Comparison of ENCODE assay signal across 15 cellular contexts in genomic region chr18:48644029-48644428, GRCh38.
DNase-seq lines count a peak whose midpoint lies in the region; ATAC-seq and TF ChIP-seq lines count a peak whose summit lies in the region.
"Had no signal": no experiment of that assay in that cellular context is flagged by ENCODE, and none has a peak within 500 bp of the region (broad histone marks: within the 10 kb centered on the region; RNA-seq: fewer than 3 reads in every experiment).

No MANE protein-coding gene starts in this region.

- H3K27me3 ChIP-seq in RWPE2 (ENCODE audit: insufficient read depth, poor library complexity, severe bottlenecking) (no peaks in the 10 kb centered on the region), upper lobe of right lung (no peaks in the 10 kb centered on the region), esophagus squamous epithelium (no peaks in the 10 kb centered on the region)
- H3K27me3 ChIP-seq: BLaER1 treated with 17β-estradiol and CSF1 and Interleukin-3, amounts not matched to agents 10 nM and 100 nM had no signal

- intact Hi-C loops in upper lobe of right lung (cut with DNase I) (no loop called here), esophagus squamous epithelium (cut with DNase I) (no loop called here)

- H3K4me3 ChIP-seq in RWPE2 (ENCODE audit: severe bottlenecking) (no peak overlapping the region), upper lobe of right lung (no peak overlapping the region), esophagus squamous epithelium (no peak overlapping the region)
- H3K4me3 ChIP-seq: BLaER1 treated with 17β-estradiol and CSF1 and Interleukin-3, amounts not matched to agents 10 nM and 100 nM had no signal

- TF ChIP-seq POLR2A in esophagus squamous epithelium (IDR thresholded peaks at IDR 0.05) = no peak

- H3K9me3 Mint-ChIP-seq in HFFc6 (no peaks in the 10 kb centered on the region), glutamatergic neuron (ENCODE audit: unreplicated experiment) (peaks cover 4% of the 10 kb centered on the region)

- H3K27ac ChIP-seq in RWPE2 (ENCODE audit: poor library complexity, severe bottlenecking) (no peak overlapping the region), upper lobe of right lung (no peak overlapping the region), esophagus squamous epithelium (no peak overlapping the region)
- H3K27ac ChIP-seq: BLaER1 treated with 17β-estradiol and CSF1 and Interleukin-3, amounts not matched to agents 10 nM and 100 nM had no signal

- H3K36me3 Mint-ChIP-seq in HFFc6 (ENCODE audit: low read depth) (peaks cover 53% of the 10 kb centered on the region), glutamatergic neuron (ENCODE audit: unreplicated experiment) (peaks cover 8% of the 10 kb centered on the region)
- H3K36me3 Mint-ChIP-seq: CD8-positive, alpha-beta T cell had no signal

- H3K27me3 Mint-ChIP-seq in HFFc6 (ENCODE audit: insufficient read depth) (peaks cover 9% of the 10 kb centered on the region), glutamatergic neuron (ENCODE audit: unreplicated experiment) (peaks cover 2% of the 10 kb centered on the region)
- H3K27me3 Mint-ChIP-seq: B cell had no signal

- 87 to 92% methylated on average over 5 of the region's 5 CpGs for WGBS in esophagus squamous epithelium, 2 donors

- H3K4me1 ChIP-seq in RWPE2 (ENCODE audit: insufficient read depth, poor library complexity, severe bottlenecking) (peaks cover 12% of the 10 kb centered on the region), upper lobe of right lung (no peaks in the 10 kb centered on the region), esophagus squamous epithelium (no peaks in the 10 kb centered on the region)

- ATAC-seq in RWPE2 (ENCODE audit: low read depth) (no peak), upper lobe of right lung (no peak), GM18870 (IDR thresholded peaks at IDR 0.05; ENCODE audit: unreplicated experiment) (no peak)
- ATAC-seq: CD8-positive, alpha-beta T cell; HCT116 had no signal

- DNase-seq in HFFc6 = no peak
- DNase-seq in RWPE2 (ENCODE audit: low spot score) = peak; percentile 15
- no peak for DNase-seq in glutamatergic neuron
- DNase-seq in upper lobe of right lung = peak; percentile 17
- no peak for DNase-seq in esophagus squamous epithelium (lab: John Stamatoyannopoulos, UW)
- DNase-seq: Calu3; CD8-positive, alpha-beta T cell; DMS79 treated with DMSO at 0.1 percent for 48 hours; GF-D8; GOT3; H7 had no signal

- H3K9me3 ChIP-seq in RWPE2 (ENCODE audit: severe bottlenecking) (no peaks in the 10 kb centered on the region), upper lobe of right lung (no peaks in the 10 kb centered on the region), esophagus squamous epithelium (no peaks in the 10 kb centered on the region)

- H3K27ac Mint-ChIP-seq in HFFc6 = peak overlapping the region; percentile 47; the same call in 1 of the 2 replicates
- peak overlapping the region; percentile 35 for H3K27ac Mint-ChIP-seq in glutamatergic neuron (ENCODE audit: unreplicated experiment)
- H3K27ac Mint-ChIP-seq: B cell; CD8-positive, alpha-beta T cell had no signal

- TF ChIP-seq CTCF in HFFc6 (IDR thresholded peaks at IDR 0.05) (no peak), RWPE2 (IDR thresholded peaks at IDR 0.05; ENCODE audit: poor library complexity, severe bottlenecking) (no peak), glutamatergic neuron (IDR thresholded peaks at IDR 0.05; ENCODE audit: partially characterized antibody, unreplicated experiment) (no peak), upper lobe of right lung (IDR thresholded peaks at IDR 0.05) (no peak), esophagus squamous epithelium (IDR thresholded peaks at IDR 0.05) (no peak)

- H3K36me3 ChIP-seq in RWPE2 (ENCODE audit: low read depth) = no peaks in the 10 kb centered on the region
- no peaks in the 10 kb centered on the region for H3K36me3 ChIP-seq in upper lobe of right lung
- peaks cover 0 to 6% (median 0%) of the 10 kb centered on the region in 3 donors for H3K36me3 ChIP-seq in esophagus squamous epithelium

- H3K4me3 Mint-ChIP-seq in HFFc6 (no peak overlapping the region), glutamatergic neuron (ENCODE audit: unreplicated experiment) (no peak overlapping the region)
- H3K4me3 Mint-ChIP-seq: B cell; CD8-positive, alpha-beta T cell had no signal

- H3K4me1 Mint-ChIP-seq in HFFc6 (ENCODE audit: low read depth) (peaks cover 73% of the 10 kb centered on the region), glutamatergic neuron (ENCODE audit: low read depth, unreplicated experiment) (peaks cover 13% of the 10 kb centered on the region)
- H3K4me1 Mint-ChIP-seq: B cell had no signal

Comparison
In these comparisons a context has a peak if more than half of its experiments do, and no peak if none do; other contexts are left out.
1. DNase-seq: peak in RWPE2 (single experiment) and upper lobe of right lung (single experiment); none in HFFc6 (single experiment), glutamatergic neuron (single experiment) and esophagus squamous epithelium (single experiment).